26 cellular contexts compared by ENCODE assay signal in genomic region chr17:80624864-80625263, GRCh38.
"Had no signal": no experiment of that assay in that cellular context is flagged by ENCODE, and none has a peak within 500 bp of the region (broad histone marks: within the 10 kb centered on the region; RNA-seq: fewer than 3 reads in every experiment).

No MANE protein-coding gene starts in this region.

- DNase-seq: activated B cell treated with CpG ODN at 0.5 μM for 24 hours; activated CD4-positive, alpha-beta memory T cell treated with anti-CD3 and anti-CD28 coated beads, Interleukin-2, amount 10 ng/mL, durations not matched to agents 7 days and 5 days; activated CD4-positive, alpha-beta T cell treated with anti-CD3 and anti-CD28 coated beads for 36 hours; activated naive CD4-positive, alpha-beta T cell; activated naive CD8-positive, alpha-beta T cell treated with anti-CD3 and anti-CD28 coated beads, Interleukin-2, amount 10 ng/mL, durations not matched to agents 7 days and 5 days; activated T-cell treated with anti-CD3 and anti-CD28 coated beads, Interleukin-2, amount 50 U/mL, for 1 hour; amniotic stem cell; colonic mucosa; dorsolateral prefrontal cortex; effector memory CD8-positive, alpha-beta T cell; glutamatergic neuron; left ventricle myocardium superior; mammary epithelial cell; right cardiac atrium; stimulated activated CD4-positive, alpha-beta T cell treated with anti-CD3 and anti-CD28 coated beads, Interleukin-4, amount 100 ng/mL, for 4 hours; stomach; T1000; transverse colon had no signal

- H3K36me3 ChIP-seq: breast epithelium, colonic mucosa, transverse colon, vagina had no signal

- H3K27ac Mint-ChIP-seq: activated B cell treated with CpG ODN at 0.5 μM for 24 hours; activated CD4-positive, alpha-beta memory T cell treated with anti-CD3 and anti-CD28 coated beads, Interleukin-2, amount 10 ng/mL, durations not matched to agents 7 days and 5 days; activated CD4-positive, alpha-beta T cell treated with anti-CD3 and anti-CD28 coated beads for 36 hours; activated naive CD8-positive, alpha-beta T cell treated with anti-CD3 and anti-CD28 coated beads, Interleukin-2, amount 10 ng/mL, durations not matched to agents 7 days and 5 days; activated T-helper 2 cell treated with anti-CD3 and anti-CD28 coated beads, Interferon-gamma antibody, Interleukin-2, Interleukin-4, amounts not matched to agents 10 μg/mL and 5 μg/mL and 100 μg/mL, durations not matched to agents 14 hours and 24 hours and 36 hours; natural killer cell treated with Interleukin-12 subunit alpha and Interleukin-12 subunit beta and Interleukin-15 and Interleukin-18, amount 100 ng/mL, for 72 hours; T-helper 1 cell treated with Interleukin-12 subunit alpha and Interleukin-12 subunit beta and Interleukin-4 antibody, amounts not matched to agents 30 μg/mL and 1 μg/mL, for 36 hours had no signal

- H3K27me3 ChIP-seq: breast epithelium, colonic mucosa, dorsolateral prefrontal cortex, esophagus muscularis mucosa, hepatocyte, stomach, transverse colon, vagina had no signal

- H3K4me3 ChIP-seq: breast epithelium, colonic mucosa, dorsolateral prefrontal cortex, esophagus muscularis mucosa, hepatocyte, stomach, transverse colon, vagina had no signal

- H3K9ac ChIP-seq: parathyroid adenoma had no signal

- H3K4me1 ChIP-seq: breast epithelium, colonic mucosa, parathyroid adenoma, transverse colon, vagina had no signal

- H3K27ac ChIP-seq: breast epithelium, colonic mucosa, dorsolateral prefrontal cortex, esophagus muscularis mucosa, hepatocyte, parathyroid adenoma, stomach, transverse colon, vagina had no signal

- H3K9me3 Mint-ChIP-seq: activated B cell treated with CpG ODN at 0.5 μM for 24 hours; activated CD4-positive, alpha-beta memory T cell treated with anti-CD3 and anti-CD28 coated beads, Interleukin-2, amount 10 ng/mL, durations not matched to agents 7 days and 5 days; activated naive CD8-positive, alpha-beta T cell treated with anti-CD3 and anti-CD28 coated beads, Interleukin-2, amount 10 ng/mL, durations not matched to agents 7 days and 5 days; activated T-helper 2 cell treated with anti-CD3 and anti-CD28 coated beads, Interferon-gamma antibody, Interleukin-2, Interleukin-4, amounts not matched to agents 10 μg/mL and 5 μg/mL and 100 μg/mL, durations not matched to agents 14 hours and 24 hours and 36 hours; effector memory CD8-positive, alpha-beta T cell; natural killer cell treated with Interleukin-12 subunit alpha and Interleukin-12 subunit beta and Interleukin-15 and Interleukin-18, amount 100 ng/mL, for 72 hours; T-helper 1 cell treated with Interleukin-12 subunit alpha and Interleukin-12 subunit beta and Interleukin-4 antibody, amounts not matched to agents 30 μg/mL and 1 μg/mL, for 36 hours had no signal

- H3K4me3 Mint-ChIP-seq: activated B cell treated with CpG ODN at 0.5 μM for 24 hours; activated CD4-positive, alpha-beta memory T cell treated with anti-CD3 and anti-CD28 coated beads, Interleukin-2, amount 10 ng/mL, durations not matched to agents 7 days and 5 days; activated CD4-positive, alpha-beta T cell treated with anti-CD3 and anti-CD28 coated beads for 36 hours; activated naive CD8-positive, alpha-beta T cell treated with anti-CD3 and anti-CD28 coated beads, Interleukin-2, amount 10 ng/mL, durations not matched to agents 7 days and 5 days; effector memory CD8-positive, alpha-beta T cell; natural killer cell treated with Interleukin-12 subunit alpha and Interleukin-12 subunit beta and Interleukin-15 and Interleukin-18, amount 100 ng/mL, for 72 hours; T-helper 1 cell treated with Interleukin-12 subunit alpha and Interleukin-12 subunit beta and Interleukin-4 antibody, amounts not matched to agents 30 μg/mL and 1 μg/mL, for 36 hours had no signal

- H3K36me3 Mint-ChIP-seq: natural killer cell treated with Interleukin-12 subunit alpha and Interleukin-12 subunit beta and Interleukin-15 and Interleukin-18, amount 100 ng/mL, for 72 hours had no signal

- H2AFZ ChIP-seq: hepatocyte, parathyroid adenoma had no signal

- H3K27me3 Mint-ChIP-seq: activated B cell treated with CpG ODN at 0.5 μM for 24 hours; activated CD4-positive, alpha-beta memory T cell treated with anti-CD3 and anti-CD28 coated beads, Interleukin-2, amount 10 ng/mL, durations not matched to agents 7 days and 5 days; activated CD4-positive, alpha-beta T cell treated with anti-CD3 and anti-CD28 coated beads for 36 hours; activated naive CD8-positive, alpha-beta T cell treated with anti-CD3 and anti-CD28 coated beads, Interleukin-2, amount 10 ng/mL, durations not matched to agents 7 days and 5 days; effector memory CD8-positive, alpha-beta T cell; natural killer cell treated with Interleukin-12 subunit alpha and Interleukin-12 subunit beta and Interleukin-15 and Interleukin-18, amount 100 ng/mL, for 72 hours had no signal

- H3K4me2 ChIP-seq: hepatocyte had no signal

- H3K9me3 ChIP-seq: breast epithelium, colonic mucosa, esophagus muscularis mucosa, stomach, transverse colon, vagina had no signal

- ATAC-seq: activated CD4-positive, alpha-beta T cell treated with anti-CD3 and anti-CD28 coated beads for 36 hours; effector memory CD8-positive, alpha-beta T cell; left ventricle myocardium superior; natural killer cell treated with Interleukin-12 subunit alpha and Interleukin-12 subunit beta and Interleukin-15 and Interleukin-18, amount 100 ng/mL, for 72 hours; right cardiac atrium had no signal
